12 cellular contexts compared by ENCODE assay signal in the genomic region with DNA sequence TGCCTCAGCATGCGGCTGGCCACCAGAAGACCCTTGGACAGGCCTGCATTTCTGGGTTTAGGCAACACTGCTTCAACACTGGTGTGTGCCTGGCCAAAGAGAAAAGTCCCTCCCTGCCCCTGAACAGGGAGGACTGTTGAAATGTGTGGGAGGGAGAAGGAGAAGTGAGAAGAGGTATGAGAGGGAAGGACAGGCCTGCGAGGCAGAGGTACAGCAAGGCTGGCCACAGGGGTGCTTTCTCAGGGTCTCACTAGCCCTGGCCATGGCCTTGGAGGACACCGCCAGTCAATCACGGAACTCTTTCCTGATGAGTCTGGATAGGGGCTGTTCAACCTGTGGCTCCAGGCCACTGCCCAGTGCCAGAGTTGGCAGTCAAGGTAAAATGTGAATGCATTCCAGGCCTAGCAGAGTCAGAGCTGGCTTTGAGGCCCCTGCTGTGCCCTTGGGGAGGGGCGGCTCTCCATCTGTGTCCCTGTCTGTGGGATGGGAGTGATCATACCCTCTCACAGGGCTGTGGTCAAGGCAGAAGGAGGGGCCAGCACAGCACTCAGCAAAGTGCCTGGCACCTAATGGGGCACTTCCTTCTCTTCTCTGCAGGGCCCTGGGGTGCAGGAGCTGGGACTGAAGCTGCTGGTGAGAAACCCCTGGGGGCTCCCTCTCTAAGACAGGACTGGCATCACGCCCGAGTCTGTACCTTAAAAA. TPM values are rescaled to one million over a fixed set of nuclear protein-coding genes. Genes with fewer than 3 reads are reported as not detected.
DNase-seq lines count a peak whose midpoint lies in the region; ATAC-seq, FAIRE-seq and TF ChIP-seq lines count a peak whose summit lies in the region.
"Had no signal": no experiment of that assay in that cellular context is flagged by ENCODE, and none has a peak within 500 bp of the region (broad histone marks: within the 10 kb centered on the region; RNA-seq: fewer than 3 reads in every experiment).

No MANE protein-coding gene starts in this region.

- no peaks in the 10 kb centered on the region for H3K36me3 Mint-ChIP-seq in T-helper 17 cell (ENCODE audit: low read depth)

- peak overlapping the region; percentile 73 for H3K27ac ChIP-seq in BLaER1
- no peak overlapping the region for H3K27ac ChIP-seq in kidney (ENCODE audit: low read depth in 2 of 2, low read length in 2 of 2)
- H3K27ac ChIP-seq: neutrophil had no signal

- peaks cover 27% of the 10 kb centered on the region for H3K4me1 Mint-ChIP-seq in T-helper 17 cell

- H3K4me3 ChIP-seq in BLaER1 = no peak overlapping the region
- no peak overlapping the region for H3K4me3 ChIP-seq in kidney (ENCODE audit: low read length in 2 of 2)

- no peak for FAIRE-seq in kidney (lab: Jason Lieb, UNC)

- no peaks in the 10 kb centered on the region for H3K9me3 ChIP-seq in BLaER1
- no peaks in the 10 kb centered on the region for H3K9me3 ChIP-seq in T-helper 17 cell (ENCODE audit: control insufficient read depth, low read length, poor library complexity, severe bottlenecking)
- H3K9me3 ChIP-seq in kidney (ENCODE audit: control insufficient read depth in 1 of 2, low read length in 2 of 2) = no peaks in the 10 kb centered on the region
- H3K9me3 ChIP-seq: neutrophil had no signal

- TF ChIP-seq CTCF in kidney (IDR thresholded peaks at IDR 0.05; ENCODE audit: borderline replicate concordance, extremely low read depth, insufficient read depth) = no peak

- H3K27me3 ChIP-seq in BLaER1 = no peaks in the 10 kb centered on the region
- H3K27me3 ChIP-seq: neutrophil had no signal

- H3K4me1 ChIP-seq in BLaER1 (peaks cover 49% of the 10 kb centered on the region), kidney (ENCODE audit: control insufficient read depth in 1 of 2, insufficient read depth in 1 of 2, low read depth in 1 of 2, low read length in 2 of 2) (peaks cover 12 to 15% of the 10 kb centered on the region in 2 donors)

- peak overlapping the region; percentile 73 for H3K4me2 ChIP-seq in BLaER1

- H3K27me3 Mint-ChIP-seq in T-helper 17 cell = no peaks in the 10 kb centered on the region

- H3K36me3 ChIP-seq in BLaER1 (peaks cover 78% of the 10 kb centered on the region), kidney (ENCODE audit: control insufficient read depth in 1 of 2, insufficient read depth in 2 of 2, low read length in 2 of 2) (peaks cover 5 to 12% of the 10 kb centered on the region in 2 donors)

- H3K27ac Mint-ChIP-seq in T-helper 17 cell = peak overlapping the region; percentile 83

- no peak overlapping the region for H3K4me3 Mint-ChIP-seq in T-helper 17 cell

- H3K9ac ChIP-seq in BLaER1 = peak overlapping the region; percentile 48; the same call in 1 of the 2 replicates
- H3K9ac ChIP-seq in kidney (ENCODE audit: low read length in 2 of 2) = no peak overlapping the region

- intact Hi-C loops in kidney (cut with DNase I) = no loop called here

- peaks cover 45% of the 10 kb centered on the region for H4K20me1 ChIP-seq in BLaER1

- ATAC-seq in GM21529 (IDR thresholded peaks at IDR 0.05; ENCODE audit: unreplicated experiment) (peak; percentile 41), T-helper 17 cell (no peak), HG02885 (IDR thresholded peaks at IDR 0.05; ENCODE audit: poor library complexity, unreplicated experiment) (no peak), GM21423 (IDR thresholded peaks at IDR 0.05; ENCODE audit: unreplicated experiment) (no peak)

- DNase-seq in T-helper 17 cell = no peak
- DNase-seq in kidney = peak; percentile 58
- DNase-seq in activated CD4-positive, alpha-beta T cell treated with anti-CD3 and anti-CD28 coated beads for 1 hour = no peak
- no peak for DNase-seq in amygdala (lab: John Stamatoyannopoulos, UW)
- DNase-seq: effector CD8-positive, alpha-beta T cell; SIG-M5; trophoblast cell had no signal

RNA-seq across cellular contexts. Expression of a gene that starts 43.2 kb away (rescaled TPM):
- not detected for total RNA-seq in T-helper 17 cell
- total RNA-seq in kidney = 1.6 TPM
- polyA plus RNA-seq in kidney (ENCODE audit: insufficient read depth, low read depth, low replicate concordance) = 0.19 TPM

RNA-seq across cellular contexts. Expression of a gene that starts 54.9 kb away (rescaled TPM):
- total RNA-seq in T-helper 17 cell = 100 to 1,000 TPM; 104 to 107 TPM
- 43.0 TPM for total RNA-seq in kidney
- polyA plus RNA-seq in kidney (ENCODE audit: insufficient read depth, low read depth, low replicate concordance) = 21.0 TPM
